ENCODE assay signal across 20 cellular contexts in the genomic region with DNA sequence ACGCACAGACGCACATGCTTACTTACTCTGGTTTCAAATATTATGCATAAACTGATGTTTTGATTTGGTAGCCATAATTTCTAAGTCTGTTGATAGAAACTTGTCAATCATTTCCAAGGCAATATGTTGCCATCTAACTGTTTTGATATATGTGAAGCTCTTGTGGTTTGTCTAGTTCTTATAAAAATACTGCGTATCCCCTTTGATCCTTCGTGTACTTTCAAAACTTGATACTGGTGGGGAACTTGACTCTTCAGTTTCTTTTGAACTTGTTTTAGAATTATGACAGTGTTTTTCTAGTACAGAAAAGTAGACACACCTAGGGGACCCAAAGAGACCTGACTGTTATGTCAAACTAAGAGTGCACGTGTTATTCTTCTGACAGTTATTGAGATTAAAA.
"Had no signal": no experiment of that assay in that cellular context is flagged by ENCODE, and none has a peak within 500 bp of the region (broad histone marks: within the 10 kb centered on the region; RNA-seq: fewer than 3 reads in every experiment).

No MANE protein-coding gene starts in this region.

- H3K27ac ChIP-seq: dorsolateral prefrontal cortex, heart left ventricle, right atrium auricular region, sigmoid colon, skin epidermis, testis, tibial nerve, upper lobe of right lung had no signal

- H3K27me3 ChIP-seq: heart left ventricle, right atrium auricular region, sigmoid colon, testis, tibial nerve, upper lobe of right lung had no signal

- H3K27ac Mint-ChIP-seq: natural killer cell treated with Interleukin-12 subunit alpha and Interleukin-12 subunit beta and Interleukin-15 and Interleukin-18, amount 100 ng/mL, for 72 hours; stimulated activated naive B cell treated with anti-CD40 and anti-IgM and Interleukin-4, amounts not matched to agents 10 μg/mL and 1 μg/mL and 100 μg/mL, for 72 hours; stimulated activated naive CD8-positive, alpha-beta T cell treated with anti-CD3 and anti-CD28 coated beads, Interleukin-15, amount 100 ng/mL, for 72 hours had no signal

- DNase-seq: cortex of kidney; dorsolateral prefrontal cortex; effector CD8-positive, alpha-beta T cell; foreskin melanocyte; heart left ventricle; hippocampal formation; left colon; mammary epithelial cell; mucosa of descending colon; sigmoid colon; stimulated activated CD4-positive, alpha-beta T cell treated with anti-CD3 and anti-CD28 coated beads, Interleukin-2, amount 100 ng/mL, for 24 hours; stimulated activated CD4-positive, alpha-beta T cell treated with anti-CD3 and anti-CD28 coated beads, Interleukin-4, amount 100 ng/mL, for 4 hours; stimulated activated naive B cell treated with anti-CD40 and anti-IgM and Interleukin-4, amounts not matched to agents 10 μg/mL and 1 μg/mL and 100 μg/mL, for 72 hours; stimulated activated naive CD8-positive, alpha-beta T cell treated with anti-CD3 and anti-CD28 coated beads, Interleukin-15, amount 100 ng/mL, for 72 hours; testis; upper lobe of right lung had no signal

- H3K4me3 Mint-ChIP-seq: natural killer cell treated with Interleukin-12 subunit alpha and Interleukin-12 subunit beta and Interleukin-15 and Interleukin-18, amount 100 ng/mL, for 72 hours; stimulated activated naive B cell treated with anti-CD40 and anti-IgM and Interleukin-4, amounts not matched to agents 10 μg/mL and 1 μg/mL and 100 μg/mL, for 72 hours; stimulated activated naive CD8-positive, alpha-beta T cell treated with anti-CD3 and anti-CD28 coated beads, Interleukin-15, amount 100 ng/mL, for 72 hours had no signal

- H3K4me3 ChIP-seq: dorsolateral prefrontal cortex, heart left ventricle, mucosa of descending colon, right atrium auricular region, sigmoid colon, skin epidermis, testis, tibial nerve, upper lobe of right lung had no signal

- H3K9me3 Mint-ChIP-seq: natural killer cell treated with Interleukin-12 subunit alpha and Interleukin-12 subunit beta and Interleukin-15 and Interleukin-18, amount 100 ng/mL, for 72 hours; stimulated activated naive B cell treated with anti-CD40 and anti-IgM and Interleukin-4, amounts not matched to agents 10 μg/mL and 1 μg/mL and 100 μg/mL, for 72 hours; stimulated activated naive CD8-positive, alpha-beta T cell treated with anti-CD3 and anti-CD28 coated beads, Interleukin-15, amount 100 ng/mL, for 72 hours had no signal

- H3K36me3 Mint-ChIP-seq: natural killer cell treated with Interleukin-12 subunit alpha and Interleukin-12 subunit beta and Interleukin-15 and Interleukin-18, amount 100 ng/mL, for 72 hours; stimulated activated naive B cell treated with anti-CD40 and anti-IgM and Interleukin-4, amounts not matched to agents 10 μg/mL and 1 μg/mL and 100 μg/mL, for 72 hours had no signal

- H3K4me1 Mint-ChIP-seq: stimulated activated naive B cell treated with anti-CD40 and anti-IgM and Interleukin-4, amounts not matched to agents 10 μg/mL and 1 μg/mL and 100 μg/mL, for 72 hours; stimulated activated naive CD8-positive, alpha-beta T cell treated with anti-CD3 and anti-CD28 coated beads, Interleukin-15, amount 100 ng/mL, for 72 hours had no signal

- H3K27me3 Mint-ChIP-seq: stimulated activated naive B cell treated with anti-CD40 and anti-IgM and Interleukin-4, amounts not matched to agents 10 μg/mL and 1 μg/mL and 100 μg/mL, for 72 hours; stimulated activated naive CD8-positive, alpha-beta T cell treated with anti-CD3 and anti-CD28 coated beads, Interleukin-15, amount 100 ng/mL, for 72 hours had no signal

- ATAC-seq: heart left ventricle; left colon; mucosa of descending colon; natural killer cell treated with Interleukin-12 subunit alpha and Interleukin-12 subunit beta and Interleukin-15 and Interleukin-18, amount 100 ng/mL, for 72 hours; stimulated activated naive B cell treated with anti-CD40 and anti-IgM and Interleukin-4, amounts not matched to agents 10 μg/mL and 1 μg/mL and 100 μg/mL, for 72 hours; stimulated activated naive CD8-positive, alpha-beta T cell treated with anti-CD3 and anti-CD28 coated beads, Interleukin-15, amount 100 ng/mL, for 72 hours; upper lobe of right lung had no signal

- H3K4me1 ChIP-seq: testis, tibial nerve, upper lobe of right lung had no signal

- H3K36me3 ChIP-seq: heart left ventricle, right atrium auricular region, sigmoid colon, tibial nerve, upper lobe of right lung had no signal

- H3K9me3 ChIP-seq: mucosa of descending colon, right atrium auricular region, sigmoid colon, testis, tibial nerve, upper lobe of right lung had no signal
